ENCODE assay signal across 6 cellular contexts in genomic region chr9:136726631-136727191, GRCh38. TPM values are rescaled to one million over a fixed set of nuclear protein-coding genes. Genes with fewer than 3 reads are reported as not detected.
DNase-seq lines count a peak whose midpoint lies in the region; ATAC-seq, FAIRE-seq and TF ChIP-seq lines count a peak whose summit lies in the region.

No MANE protein-coding gene starts in this region.

- H3K36me3 ChIP-seq in kidney (ENCODE audit: control insufficient read depth in 1 of 2, insufficient read depth in 2 of 2, low read length in 2 of 2): peaks cover 15 to 32% of the 10 kb centered on the region in 2 donors

- peak overlapping the region; percentile 98 for H3K4me3 ChIP-seq in kidney (ENCODE audit: low read length in 2 of 2)

- H3K4me1 ChIP-seq in kidney (ENCODE audit: control insufficient read depth in 1 of 2, insufficient read depth in 1 of 2, low read depth in 1 of 2, low read length in 2 of 2): peaks cover 10 to 32% of the 10 kb centered on the region in 2 donors

- peak; percentile 29 for ATAC-seq in activated CD8-positive, alpha-beta T cell treated with anti-CD3 and anti-CD28 coated beads, Interleukin-2, amount 10 ng/mL, durations not matched to agents 7 days and 5 days
- no peak for ATAC-seq in GM18861 (IDR thresholded peaks at IDR 0.05; ENCODE audit: unreplicated experiment)

- intact Hi-C loops in kidney (cut with DNase I): no loop called here

- peak overlapping the region; percentile 92 for H3K4me3 Mint-ChIP-seq in activated CD8-positive, alpha-beta T cell treated with anti-CD3 and anti-CD28 coated beads, Interleukin-2, amount 10 ng/mL, durations not matched to agents 7 days and 5 days

- peaks cover 42% of the 10 kb centered on the region for H3K4me1 Mint-ChIP-seq in activated CD8-positive, alpha-beta T cell treated with anti-CD3 and anti-CD28 coated beads, Interleukin-2, amount 10 ng/mL, durations not matched to agents 7 days and 5 days (ENCODE audit: low read depth)

- FAIRE-seq in kidney (lab: Jason Lieb, UNC): no peak

- H3K36me3 Mint-ChIP-seq in activated CD8-positive, alpha-beta T cell treated with anti-CD3 and anti-CD28 coated beads, Interleukin-2, amount 10 ng/mL, durations not matched to agents 7 days and 5 days (ENCODE audit: low read depth): peaks cover 40% of the 10 kb centered on the region

- H3K9me3 Mint-ChIP-seq in activated CD8-positive, alpha-beta T cell treated with anti-CD3 and anti-CD28 coated beads, Interleukin-2, amount 10 ng/mL, durations not matched to agents 7 days and 5 days (ENCODE audit: insufficient read depth): no peaks in the 10 kb centered on the region

- H3K9ac ChIP-seq in kidney (ENCODE audit: low read length in 2 of 2): peak overlapping the region; percentile 98

- H3K27ac Mint-ChIP-seq in activated CD8-positive, alpha-beta T cell treated with anti-CD3 and anti-CD28 coated beads, Interleukin-2, amount 10 ng/mL, durations not matched to agents 7 days and 5 days: peak overlapping the region; percentile 89

- H3K27ac ChIP-seq in kidney (ENCODE audit: low read depth in 2 of 2, low read length in 2 of 2): peak overlapping the region; percentile 44 to 65

- POLR2A ChIA-PET in activated CD8-positive, alpha-beta T cell treated with anti-CD3 and anti-CD28 coated beads, Interleukin-2, amount 10 ng/mL, durations not matched to agents 7 days and 5 days (lab: Charles Lee): interaction anchor here (0.7 to 3.3 kb wide), 14 partner anchors 10 to 302 kb away, joined by 3 to 53 read pairs (median 4); no protein-coding TSS in a partner anchor

- TF ChIP-seq CTCF in kidney (IDR thresholded peaks at IDR 0.05; ENCODE audit: borderline replicate concordance, extremely low read depth, insufficient read depth): peak; percentile 17

- H3K27me3 Mint-ChIP-seq in activated CD8-positive, alpha-beta T cell treated with anti-CD3 and anti-CD28 coated beads, Interleukin-2, amount 10 ng/mL, durations not matched to agents 7 days and 5 days (ENCODE audit: low read depth): no peaks in the 10 kb centered on the region

- H3K9me3 ChIP-seq in kidney (ENCODE audit: control insufficient read depth in 1 of 2, low read length in 2 of 2): no peaks in the 10 kb centered on the region

- CTCF ChIA-PET in activated CD8-positive, alpha-beta T cell treated with anti-CD3 and anti-CD28 coated beads, Interleukin-2, amount 10 ng/mL, durations not matched to agents 7 days and 5 days (lab: Charles Lee): interaction anchor here (0.6 to 3.6 kb wide), 22 partner anchors 11 to 326 kb away, joined by 3 to 23 read pairs (median 4); partner anchors contain the start of genes AGPAT2 and LCN10

- peak; percentile 41 to 75 for DNase-seq in NCI-H524 (lab: John Stamatoyannopoulos, UW)
- no peak for DNase-seq in NCI-H524 treated with DMSO at 0.1 percent for 48 hours (lab: John Stamatoyannopoulos, UW)
- peak; percentile 73 for DNase-seq in activated CD8-positive, alpha-beta T cell treated with anti-CD3 and anti-CD28 coated beads, Interleukin-2, amount 10 ng/mL, durations not matched to agents 7 days and 5 days
- no peak for DNase-seq in kidney
- no peak for DNase-seq in midbrain (lab: John Stamatoyannopoulos, UW)

RNA-seq across cellular contexts. Expression of gene DIPK1B, which starts 14.3 kb away (rescaled TPM):
- under 1 TPM in 1 of 2 experiments, not detected in 1; 0.16 TPM for total RNA-seq in activated CD8-positive, alpha-beta T cell treated with anti-CD3 and anti-CD28 coated beads, Interleukin-2, amount 10 ng/mL, durations not matched to agents 7 days and 5 days
- 7.5 TPM for total RNA-seq in kidney
- polyA plus RNA-seq in kidney (ENCODE audit: insufficient read depth, low read depth, low replicate concordance): 22.6 TPM

RNA-seq across cellular contexts. Expression of gene LCN10, which starts 16.0 kb away (rescaled TPM):
- total RNA-seq in activated CD8-positive, alpha-beta T cell treated with anti-CD3 and anti-CD28 coated beads, Interleukin-2, amount 10 ng/mL, durations not matched to agents 7 days and 5 days: 1 to 10 TPM; 1.8 to 2.4 TPM
- 8.4 TPM for total RNA-seq in kidney
- polyA plus RNA-seq in kidney (ENCODE audit: insufficient read depth, low read depth, low replicate concordance): 3.9 TPM

RNA-seq across cellular contexts. Expression of gene LCN6, which starts 21.6 kb away (rescaled TPM):
- total RNA-seq in activated CD8-positive, alpha-beta T cell treated with anti-CD3 and anti-CD28 coated beads, Interleukin-2, amount 10 ng/mL, durations not matched to agents 7 days and 5 days: not detected
- 16.0 TPM for total RNA-seq in kidney
- not detected for polyA plus RNA-seq in kidney (ENCODE audit: insufficient read depth, low read depth, low replicate concordance)

RNA-seq across cellular contexts. Expression of gene LCN8, which starts 31.3 kb away (rescaled TPM):
- total RNA-seq in activated CD8-positive, alpha-beta T cell treated with anti-CD3 and anti-CD28 coated beads, Interleukin-2, amount 10 ng/mL, durations not matched to agents 7 days and 5 days: not detected
- not detected for total RNA-seq in kidney
- polyA plus RNA-seq in kidney (ENCODE audit: insufficient read depth, low read depth, low replicate concordance): not detected

RNA-seq across cellular contexts. Expression of gene LCN15, which starts 37.6 kb away (rescaled TPM):
- total RNA-seq in activated CD8-positive, alpha-beta T cell treated with anti-CD3 and anti-CD28 coated beads, Interleukin-2, amount 10 ng/mL, durations not matched to agents 7 days and 5 days: not detected
- total RNA-seq in kidney: not detected
- not detected for polyA plus RNA-seq in kidney (ENCODE audit: insufficient read depth, low read depth, low replicate concordance)

Comparison
In these comparisons a context has a peak if more than half of its experiments do, and no peak if none do; other contexts are left out.
1. DNase-seq: peak in NCI-H524 (2 of 2) and activated CD8-positive, alpha-beta T cell treated with anti-CD3 and anti-CD28 coated beads, Interleukin-2, amount 10 ng/mL, durations not matched to agents 7 days and 5 days (single experiment); none in NCI-H524 treated with DMSO at 0.1 percent for 48 hours (single experiment), kidney (single experiment) and midbrain (single experiment).
2. RNA of gene LCN6, which starts 21.6 kb away (total RNA-seq): 16.0 TPM in kidney (single experiment); not detected in activated CD8-positive, alpha-beta T cell treated with anti-CD3 and anti-CD28 coated beads, Interleukin-2, amount 10 ng/mL, durations not matched to agents 7 days and 5 days; every median in the first group is over 10 times any median in the second.